Comparison of ENCODE assay signal across 8 cellular contexts in genomic region chr22:45602824-45603301, GRCh38.
DNase-seq lines count a peak whose midpoint lies in the region; ATAC-seq and TF ChIP-seq lines count a peak whose summit lies in the region.

No MANE protein-coding gene starts in this region.

- H3K27ac Mint-ChIP-seq in T-helper 17 cell = no peak overlapping the region

- peak; percentile 92 for DNase-seq in AG20443 (ENCODE audit: low spot score)
- DNase-seq in HEK293T (ENCODE audit: extremely low spot score) = peak; percentile 63
- DNase-seq in SHP77 (lab: John Stamatoyannopoulos, UW) = peak; percentile 91 to 92
- peak; percentile 50 for DNase-seq in glomerular visceral epithelial cell (ENCODE audit: extremely low spot score)
- DNase-seq in T-helper 17 cell = no peak
- no peak for DNase-seq in SKM-1 treated with dmso at 0.1 percent for 144 hours (lab: John Stamatoyannopoulos, UW; ENCODE audit: unreplicated experiment)
- no peak for DNase-seq in effector CD4-positive, alpha-beta T cell

- ATAC-seq in T-helper 17 cell (no peak), GM19395 (IDR thresholded peaks at IDR 0.05; ENCODE audit: unreplicated experiment) (no peak)

- H3K4me1 Mint-ChIP-seq in T-helper 17 cell = peaks cover 6% of the 10 kb centered on the region

- no peaks in the 10 kb centered on the region for H3K9me3 ChIP-seq in T-helper 17 cell (ENCODE audit: control insufficient read depth, low read length, poor library complexity, severe bottlenecking)

- H3K36me3 Mint-ChIP-seq in T-helper 17 cell (ENCODE audit: low read depth) = peaks cover 2% of the 10 kb centered on the region

- peaks cover 16% of the 10 kb centered on the region for H3K27me3 Mint-ChIP-seq in T-helper 17 cell

- H3K4me3 Mint-ChIP-seq in T-helper 17 cell = no peak overlapping the region

- CTCF ChIA-PET in HEK293T (lab: Yijun Ruan, JAX) = interaction anchor here (1.2 kb wide), 1 partner anchor 25 kb away, joined by 3 read pairs; no protein-coding TSS in a partner anchor

- POLR2A ChIA-PET in HEK293T (lab: Yijun Ruan, JAX) = interaction anchor here (0.6 kb wide), 1 partner anchor 78 kb away, joined by 4 read pairs; no protein-coding TSS in a partner anchor

TF ChIP-seq in HEK293T, 16 proteins besides CTCF, POLR2A, EP300 and RAD21:
- TF ChIP-seq ZNF384 (IDR thresholded peaks at IDR 0.05) (peak; percentile 87), FOXA1 (IDR thresholded peaks at IDR 0.05) (no peak)
TF ChIP-seq in HEK293T: peak in this region for 1.

Comparison
In these comparisons a context has a peak if more than half of its experiments do, and no peak if none do; other contexts are left out.
1. DNase-seq: peak in AG20443 (single experiment), HEK293T (single experiment), SHP77 (2 of 2) and glomerular visceral epithelial cell (single experiment); none in T-helper 17 cell (0 of 3), SKM-1 treated with dmso at 0.1 percent for 144 hours (single experiment) and effector CD4-positive, alpha-beta T cell (single experiment).